8 cellular contexts compared by ENCODE assay signal in the genomic region with DNA sequence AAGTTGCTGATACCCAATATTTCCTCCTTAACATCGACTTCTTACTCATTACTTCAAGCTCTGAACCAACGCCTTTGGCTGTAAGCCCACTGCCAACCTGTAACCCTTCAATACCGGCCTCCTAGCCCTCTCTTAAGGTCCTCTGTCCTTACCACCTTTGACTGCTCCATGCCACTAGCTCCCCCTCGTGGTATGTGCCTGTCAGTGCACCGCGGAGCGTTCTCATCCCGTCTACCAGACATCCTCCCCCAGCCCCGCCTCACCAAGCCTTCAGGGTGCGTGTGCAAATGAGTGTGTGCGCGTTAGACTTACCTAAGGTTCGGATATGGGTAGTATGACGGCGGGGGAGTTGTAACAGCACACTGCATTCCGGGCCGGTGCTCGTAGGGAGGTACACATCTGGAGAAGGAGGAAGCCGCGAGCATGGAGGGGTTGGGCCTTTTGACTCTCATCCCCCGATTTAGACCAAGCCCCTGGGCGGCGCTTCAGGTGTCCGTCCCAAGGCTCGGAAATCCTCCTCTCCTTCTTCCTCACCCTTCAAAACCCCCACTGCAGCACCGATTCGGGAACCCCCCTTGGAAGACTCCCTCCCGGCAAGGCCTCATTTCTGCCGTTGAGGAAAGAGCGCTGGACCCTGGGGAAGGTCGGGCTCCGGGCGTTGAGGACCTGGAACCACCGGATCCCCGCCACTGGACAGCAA. TPM values are rescaled to one million over a fixed set of nuclear protein-coding genes. Genes with fewer than 3 reads are reported as not detected.
DNase-seq lines count a peak whose midpoint lies in the region; ATAC-seq and TF ChIP-seq lines count a peak whose summit lies in the region.

No MANE protein-coding gene starts in this region.

- peak; percentile 94 to 98 for TF ChIP-seq CTCF in left lung (IDR thresholded peaks at IDR 0.05)

- H3K27me3 ChIP-seq in left lung: peaks cover 0 to 14% of the 10 kb centered on the region in 2 donors

- ATAC-seq in HG03039 (IDR thresholded peaks at IDR 0.05; ENCODE audit: unreplicated experiment) (peak; percentile 26), left lung (peak; percentile 62), GM19324 (IDR thresholded peaks at IDR 0.05; ENCODE audit: low FRiP score, unreplicated experiment) (no peak)

- intact Hi-C loops in left lung (cut with DNase I): loop anchor here in 1 of 2 donors (2.0 kb wide), 1 partner anchor 47 kb away; no protein-coding TSS in a partner anchor

- peaks cover 13 to 51% of the 10 kb centered on the region in 2 donors for H3K4me1 ChIP-seq in left lung

- no peak overlapping the region for H3K27ac ChIP-seq in left lung

- DNase-seq in DMS153 treated with DMSO at 0.1 percent for 48 hours (lab: John Stamatoyannopoulos, UW; ENCODE audit: unreplicated experiment) (peak; percentile 82), NCI-H510A treated with DMSO at 0.1 percent for 48 hours (lab: John Stamatoyannopoulos, UW) (peak; percentile 83), dedifferentiated amniotic fluid mesenchymal stem cell (ENCODE audit: extremely low spot score) (peak; percentile 77), left lung (peak; percentile 89 to 94)
- DNase-seq in activated CD4-positive, alpha-beta T cell treated with anti-CD3 and anti-CD28 coated beads for 48 hours: peak; percentile 95
- peak; percentile 93 for DNase-seq in stimulated activated CD4-positive, alpha-beta T cell treated with anti-CD3 and anti-CD28 coated beads, Interleukin-1b, Interleukin-23, amount 100 ng/mL, for 48 hours

- peak overlapping the region; percentile 12 to 53 for H3K4me3 ChIP-seq in left lung

- H3K9me3 ChIP-seq in left lung: no peaks in the 10 kb centered on the region

- no peaks in the 10 kb centered on the region for H3K36me3 ChIP-seq in left lung

RNA-seq across cellular contexts. Expression of gene MYORG, which starts 2.8 kb away (rescaled TPM):
- total RNA-seq in left lung: 10 to 100 TPM in 1 of 2 donors, 1 to 10 TPM in 1; 6.9 to 22.6 TPM

RNA-seq across cellular contexts. Expression of gene NUDT2, which starts 50.1 kb away (rescaled TPM):
- 10 to 100 TPM; 10.3 to 11.9 TPM for total RNA-seq in left lung

RNA-seq across cellular contexts. Expression of gene KIF24, which starts 50.4 kb away (rescaled TPM):
- total RNA-seq in left lung: 1 to 10 TPM; 2.4 TPM
